ENCODE assay signal across 8 cellular contexts in the genomic region with DNA sequence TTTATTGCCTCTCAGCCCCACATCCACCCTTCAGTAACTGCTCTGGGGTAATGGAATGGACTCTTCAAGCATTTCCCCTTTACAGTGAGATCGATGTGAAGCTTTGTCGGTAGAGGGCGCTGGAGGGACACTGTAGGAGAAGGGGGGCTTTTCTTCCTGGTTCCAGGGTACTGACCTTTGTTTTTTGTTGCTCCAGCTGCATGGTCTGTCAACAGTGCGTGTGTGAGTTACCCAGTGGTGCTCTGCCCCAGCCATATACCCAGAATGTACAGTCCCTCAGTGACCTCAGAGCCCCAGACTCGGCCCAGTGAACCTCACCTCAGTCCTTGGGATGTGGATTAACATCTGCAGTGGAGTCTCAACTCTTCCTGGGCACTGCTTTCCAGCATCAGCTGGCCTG.
A peak's percentile ranks its signal among the peaks of the same experiment; 100 is the strongest.
DNase-seq lines count a peak whose midpoint lies in the region; ATAC-seq and TF ChIP-seq lines count a peak whose summit lies in the region.

No MANE protein-coding gene starts in this region.

- H3K4me1 ChIP-seq in DND-41 (ENCODE audit: insufficient read depth, low read length) = no peaks in the 10 kb centered on the region

- in situ Hi-C loops in astrocyte of the cerebellum (cut with HindIII; ENCODE audit: low sequenced_read_pairs) = no loop called here

- H4K20me1 ChIP-seq in DND-41 (ENCODE audit: insufficient read depth, low read length) = no peaks in the 10 kb centered on the region

- H2AFZ ChIP-seq in DND-41 (ENCODE audit: low read depth, low read length) = no peak overlapping the region

- no peak overlapping the region for H3K9ac ChIP-seq in DND-41 (ENCODE audit: low read depth, low read length)

- no peak overlapping the region for H3K4me2 ChIP-seq in DND-41 (ENCODE audit: insufficient read depth, low read length)

- DNase-seq in DND-41 (peak; percentile 59), HCEC 1CT (peak; percentile 51), NOMO-1 treated with DMSO at 0.1 percent for 48 hours (lab: John Stamatoyannopoulos, UW; ENCODE audit: unreplicated experiment) (peak; percentile 70), astrocyte of the cerebellum (ENCODE audit: low read depth) (peak; percentile 70), iPS-NIHi11 (ENCODE audit: low spot score) (peak; percentile 78)
- peak; percentile 16 for DNase-seq in stimulated activated CD4-positive, alpha-beta T cell treated with anti-CD3 and anti-CD28 coated beads, Interleukin-4, amount 100 ng/mL, for 1 hour

- peaks cover 13% of the 10 kb centered on the region for H3K27me3 ChIP-seq in DND-41 (ENCODE audit: insufficient read depth, low read length, poor library complexity)

- no peak overlapping the region for H3K27ac ChIP-seq in DND-41 (ENCODE audit: low read length)

- ATAC-seq in DND-41 (ENCODE audit: insufficient read depth, low read depth) (peak; percentile 80), HG03469 (IDR thresholded peaks at IDR 0.05; ENCODE audit: unreplicated experiment) (no peak), esophagus mucosa (no peak)

- H3K79me2 ChIP-seq in DND-41 (ENCODE audit: insufficient read depth, low read length) = no peaks in the 10 kb centered on the region

- no peaks in the 10 kb centered on the region for H3K36me3 ChIP-seq in DND-41 (ENCODE audit: insufficient read depth, low read length)

- H3K4me3 ChIP-seq in DND-41 (ENCODE audit: low read depth in 1 of 2, low read length in 2 of 2) = no peak overlapping the region
- no peak overlapping the region for H3K4me3 ChIP-seq in astrocyte of the cerebellum (ENCODE audit: low read depth, low read length)

- TF ChIP-seq CTCF in DND-41 (IDR thresholded peaks at IDR 0.05; ENCODE audit: borderline replicate concordance, extremely low read depth, low read length, poor library complexity, severe bottlenecking) (peak; percentile 77), astrocyte of the cerebellum (IDR thresholded peaks at IDR 0.05; ENCODE audit: low read depth, low read length, missing control alignments) (peak; percentile 89)

- H3K9me3 ChIP-seq in DND-41 (ENCODE audit: insufficient read depth, low read length, severe bottlenecking) = no peaks in the 10 kb centered on the region

Comparison
In these comparisons a context has a peak if more than half of its experiments do, and no peak if none do; other contexts are left out.
1. DNase-seq: peak in every context shown above with its lines; median percentile 78 in iPS-NIHi11; 70 in NOMO-1 treated with DMSO at 0.1 percent for 48 hours; 70 in astrocyte of the cerebellum; 59 in DND-41; 51 in HCEC 1CT; 16 in stimulated activated CD4-positive, alpha-beta T cell treated with anti-CD3 and anti-CD28 coated beads, Interleukin-4, amount 100 ng/mL, for 1 hour.